In the genomic region with DNA sequence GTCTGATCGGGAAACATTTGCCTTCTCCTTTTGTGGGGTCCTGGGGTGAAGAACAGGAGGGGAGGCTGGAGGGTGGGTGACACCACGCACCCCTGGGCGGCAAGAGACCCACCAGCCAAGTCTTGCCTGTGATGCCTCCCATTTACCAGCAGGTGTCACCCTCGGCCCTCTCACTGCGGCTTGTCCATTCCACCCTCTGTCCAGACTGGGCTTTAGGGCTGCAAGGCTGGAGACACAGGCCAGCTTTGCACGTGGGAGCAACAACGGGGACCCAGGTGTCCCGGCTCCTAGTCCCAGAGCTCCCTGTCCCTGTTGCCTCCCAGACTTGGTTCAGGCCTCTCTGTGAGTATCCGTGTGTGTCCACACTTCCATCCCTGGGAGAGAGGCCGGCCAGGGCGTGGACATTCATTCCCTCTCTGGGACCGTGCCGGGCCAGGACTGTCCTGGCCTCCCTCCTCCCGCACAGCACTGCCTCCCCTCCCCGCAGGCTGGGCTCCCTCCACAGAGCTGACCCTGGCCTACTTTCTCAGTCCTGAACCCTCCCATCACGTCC, we compare ENCODE assay signal across 9 cellular contexts. TPM values are rescaled to one million over a fixed set of nuclear protein-coding genes. Genes with fewer than 3 reads are reported as not detected.
DNase-seq lines count a peak whose midpoint lies in the region; ATAC-seq, FAIRE-seq and TF ChIP-seq lines count a peak whose summit lies in the region.
"Had no signal": no experiment of that assay in that cellular context is flagged by ENCODE, and none has a peak within 500 bp of the region (broad histone marks: within the 10 kb centered on the region; RNA-seq: fewer than 3 reads in every experiment).

No MANE protein-coding gene starts in this region.

- no peaks in the 10 kb centered on the region for H3K36me3 ChIP-seq in MG63
- H3K36me3 ChIP-seq in astrocyte (ENCODE audit: insufficient read depth, low read length): no peaks in the 10 kb centered on the region
- no peaks in the 10 kb centered on the region for H3K36me3 ChIP-seq in skeletal muscle satellite cell (ENCODE audit: insufficient read depth, low read length)

- ATAC-seq in GM19351 (IDR thresholded peaks at IDR 0.05; ENCODE audit: unreplicated experiment): no peak

- DNase-seq in ELR (ENCODE audit: low read depth): peak; percentile 67
- peak; percentile 17 for DNase-seq in MG63
- peak in 4 of 5 experiments; percentile 12 to 46 (median 24) for DNase-seq in T-helper 2 cell
- peak; percentile 31 for DNase-seq in astrocyte (ENCODE audit: low read depth)
- peak; percentile 52 to 65 for DNase-seq in hippocampal formation (lab: John Stamatoyannopoulos, UW)
- no peak for DNase-seq in KG1 (lab: John Stamatoyannopoulos, UW)

- no peak overlapping the region for H3K4me2 ChIP-seq in astrocyte (ENCODE audit: low read length)
- H3K4me2 ChIP-seq in skeletal muscle satellite cell (ENCODE audit: low read length): no peak overlapping the region

- peak overlapping the region; percentile 19 for H2AFZ ChIP-seq in astrocyte (ENCODE audit: low read depth, low read length)

- H3K27me3 ChIP-seq in MG63: no peaks in the 10 kb centered on the region
- H3K27me3 ChIP-seq in astrocyte (ENCODE audit: insufficient read depth, low read length): no peaks in the 10 kb centered on the region
- H3K27me3 ChIP-seq in skeletal muscle satellite cell (ENCODE audit: control insufficient read depth, insufficient read depth, low read length): no peaks in the 10 kb centered on the region

- H3K9ac ChIP-seq in astrocyte (ENCODE audit: low read length) (no peak overlapping the region), skeletal muscle satellite cell (ENCODE audit: low read depth, low read length) (peak overlapping the region; percentile 3)

- peak; percentile 88 for TF ChIP-seq CTCF in astrocyte (IDR thresholded peaks at IDR 0.05; ENCODE audit: insufficient read depth, low read depth, low read length)

- no peak for FAIRE-seq in astrocyte (lab: Jason Lieb, UNC)

- no peak overlapping the region for H3K27ac Mint-ChIP-seq in astrocyte (ENCODE audit: unreplicated experiment)
- H3K27ac Mint-ChIP-seq: dendritic cell treated with granulocyte-macrophage colony-stimulating factor and Interleukin-4, amounts not matched to agents 40 ng/mL and 50 ng/mL, for 4 days had no signal

- H3K4me1 ChIP-seq in astrocyte (ENCODE audit: insufficient read depth, low read length) (peaks cover 4% of the 10 kb centered on the region), skeletal muscle satellite cell (ENCODE audit: control insufficient read depth, insufficient read depth, low read length) (peaks cover 2% of the 10 kb centered on the region)

- H3K27me3 Mint-ChIP-seq in astrocyte (ENCODE audit: low read depth, unreplicated experiment): peaks cover 3% of the 10 kb centered on the region

- H3K36me3 Mint-ChIP-seq in astrocyte (ENCODE audit: low read depth, unreplicated experiment): no peaks in the 10 kb centered on the region

- no peak overlapping the region for H3K4me3 ChIP-seq in MG63
- H3K4me3 ChIP-seq in astrocyte (ENCODE audit: insufficient read depth, low read depth, low read length): no peak overlapping the region
- no peak overlapping the region for H3K4me3 ChIP-seq in skeletal muscle satellite cell (ENCODE audit: low read length)

- no peaks in the 10 kb centered on the region for H4K20me1 ChIP-seq in astrocyte (ENCODE audit: insufficient read depth, low read length)

- H3K79me2 ChIP-seq in astrocyte (ENCODE audit: insufficient read depth, low read length): no peaks in the 10 kb centered on the region

- no peaks in the 10 kb centered on the region for H3K9me3 ChIP-seq in MG63
- H3K9me3 ChIP-seq in astrocyte (ENCODE audit: insufficient read depth, low read depth, low read length): no peaks in the 10 kb centered on the region
- H3K9me3 ChIP-seq in skeletal muscle satellite cell (replicated peaks; ENCODE audit: low read length): no peaks in the 10 kb centered on the region

- H3K4me3 Mint-ChIP-seq in astrocyte (ENCODE audit: unreplicated experiment): no peak overlapping the region
- H3K4me3 Mint-ChIP-seq: dendritic cell treated with granulocyte-macrophage colony-stimulating factor and Interleukin-4, amounts not matched to agents 40 ng/mL and 50 ng/mL, for 4 days had no signal

- no peaks in the 10 kb centered on the region for H3K9me3 Mint-ChIP-seq in astrocyte (ENCODE audit: unreplicated experiment)
- H3K9me3 Mint-ChIP-seq: dendritic cell treated with granulocyte-macrophage colony-stimulating factor and Interleukin-4, amounts not matched to agents 40 ng/mL and 50 ng/mL, for 4 days had no signal

- no peak overlapping the region for H3K27ac ChIP-seq in astrocyte (ENCODE audit: low read depth, low read length)

- H3K4me1 Mint-ChIP-seq in astrocyte (ENCODE audit: low read depth, unreplicated experiment): no peaks in the 10 kb centered on the region

RNA-seq across cellular contexts. Expression of gene GTF2IRD1, which starts 36.2 kb away (rescaled TPM):
- total RNA-seq in MG63 (2014; rRNA removed; shearing (Covaris generic); ENCODE audit: low replicate concordance): 9.9 and 12.5 TPM in 2 replicates
- total RNA-seq in astrocyte: 19.3 and 20.4 TPM in 2 replicates
- 5.2 and 5.8 TPM in 2 replicates for total RNA-seq in skeletal muscle satellite cell (2012; rRNA removed)
